ENCODE assay signal across 8 cellular contexts in the genomic region with DNA sequence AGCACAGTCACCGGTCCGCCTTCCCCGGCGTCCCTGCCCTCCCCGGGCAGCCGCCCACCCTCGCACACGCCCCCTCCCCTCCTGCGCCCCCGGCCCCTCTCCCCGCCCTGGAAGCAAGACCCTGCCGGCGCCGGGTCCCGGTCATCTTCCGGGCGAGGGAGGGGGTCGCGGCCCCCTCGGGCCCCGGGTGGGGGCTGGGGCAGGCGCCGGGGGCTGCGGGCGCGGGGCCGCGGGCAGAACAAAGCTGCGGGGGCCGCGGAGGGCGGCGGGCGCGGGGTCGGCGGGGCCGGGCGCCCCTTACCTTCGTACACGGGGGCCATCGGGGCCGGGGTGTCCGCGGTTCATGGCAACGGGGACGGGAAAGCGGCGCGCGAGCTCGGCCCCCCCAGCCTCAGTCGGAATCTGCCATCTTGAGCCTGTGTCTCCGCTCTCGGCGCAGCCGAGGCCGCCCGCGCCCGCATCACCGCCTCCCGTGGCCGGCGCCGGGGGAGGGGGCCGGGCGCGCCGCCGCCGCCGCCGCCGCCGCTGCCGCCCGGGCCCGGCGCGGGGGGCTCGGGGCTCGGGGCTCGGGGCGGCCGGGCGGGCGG. TPM values are rescaled to one million over a fixed set of nuclear protein-coding genes. Genes with fewer than 3 reads are reported as not detected.
A peak's percentile ranks its signal among the peaks of the same experiment; 100 is the strongest.
DNase-seq lines count a peak whose midpoint lies in the region; ATAC-seq and TF ChIP-seq lines count a peak whose summit lies in the region.

No MANE protein-coding gene starts in this region.

- H3K36me3 Mint-ChIP-seq in T-helper 1 cell treated with Interleukin-12 subunit alpha and Interleukin-12 subunit beta and Interleukin-4 antibody, amounts not matched to agents 30 μg/mL and 1 μg/mL, for 36 hours (ENCODE audit: low read depth): peaks cover 6% of the 10 kb centered on the region

- no peaks in the 10 kb centered on the region for H3K9me3 Mint-ChIP-seq in T-helper 1 cell treated with Interleukin-12 subunit alpha and Interleukin-12 subunit beta and Interleukin-4 antibody, amounts not matched to agents 30 μg/mL and 1 μg/mL, for 36 hours

- peaks cover 42% of the 10 kb centered on the region for H3K4me1 Mint-ChIP-seq in T-helper 1 cell treated with Interleukin-12 subunit alpha and Interleukin-12 subunit beta and Interleukin-4 antibody, amounts not matched to agents 30 μg/mL and 1 μg/mL, for 36 hours (ENCODE audit: low read depth)

- H3K36me3 ChIP-seq in breast epithelium: no peaks in the 10 kb centered on the region

- peak overlapping the region; percentile 84 to 89 (median 84) for H3K4me3 ChIP-seq in breast epithelium

- H3K27me3 Mint-ChIP-seq in T-helper 1 cell treated with Interleukin-12 subunit alpha and Interleukin-12 subunit beta and Interleukin-4 antibody, amounts not matched to agents 30 μg/mL and 1 μg/mL, for 36 hours (ENCODE audit: low read depth): peaks cover 26% of the 10 kb centered on the region

- H3K27ac Mint-ChIP-seq in T-helper 1 cell treated with Interleukin-12 subunit alpha and Interleukin-12 subunit beta and Interleukin-4 antibody, amounts not matched to agents 30 μg/mL and 1 μg/mL, for 36 hours: peak overlapping the region; percentile 97

- ATAC-seq in HG03025 (IDR thresholded peaks at IDR 0.05; ENCODE audit: low FRiP score, unreplicated experiment): peak; percentile 5

- peak overlapping the region; percentile 99 for H3K4me3 Mint-ChIP-seq in T-helper 1 cell treated with Interleukin-12 subunit alpha and Interleukin-12 subunit beta and Interleukin-4 antibody, amounts not matched to agents 30 μg/mL and 1 μg/mL, for 36 hours

- no peaks in the 10 kb centered on the region for H3K27me3 ChIP-seq in breast epithelium

- intact Hi-C loops in breast epithelium (cut with DNase I; ENCODE audit: low total_unique reads): loop anchor here (1.0 kb wide), 1 partner anchor 127 kb away; no protein-coding TSS in a partner anchor

- peaks cover 0 to 7% of the 10 kb centered on the region in 2 donors for H3K4me1 ChIP-seq in breast epithelium

- TF ChIP-seq POLR2A in breast epithelium (IDR thresholded peaks at IDR 0.05): no peak

- no peaks in the 10 kb centered on the region for H3K9me3 ChIP-seq in breast epithelium

- peak; percentile 71 for DNase-seq in DMS 273 (lab: John Stamatoyannopoulos, UW; ENCODE audit: unreplicated experiment)
- no peak for DNase-seq in DMS 273 treated with DMSO at 0.1 percent for 48 hours (lab: John Stamatoyannopoulos, UW)
- DNase-seq in breast epithelium (ENCODE audit: low spot score in 2 of 2): no peak
- DNase-seq in kidney tubule cell (ENCODE audit: low spot score): peak; percentile 35
- peak; percentile 33 to 40 for DNase-seq in stimulated activated CD4-positive, alpha-beta T cell treated with anti-CD3 and anti-CD28 coated beads, Interleukin-4, amount 100 ng/mL, for 4 hours
- DNase-seq in cortex of kidney (lab: John Stamatoyannopoulos, UW): no peak

- peak overlapping the region; percentile 96 to 99 for H3K27ac ChIP-seq in breast epithelium

- TF ChIP-seq CTCF in breast epithelium (IDR thresholded peaks at IDR 0.05): no peak

RNA-seq across cellular contexts. Expression of a gene that starts 0.4 kb away (rescaled TPM):
- total RNA-seq in breast epithelium: 10 to 100 TPM; 26.4 to 31.8 (median 31.1) TPM

RNA-seq across cellular contexts. Expression of a gene that starts 51.7 kb away (rescaled TPM):
- total RNA-seq in breast epithelium: 10 to 100 TPM; 17.7 to 59.8 (median 17.9) TPM

Comparison
In these comparisons a context has a peak if more than half of its experiments do, and no peak if none do; other contexts are left out.
1. DNase-seq: peak in DMS 273 (single experiment), kidney tubule cell (single experiment) and stimulated activated CD4-positive, alpha-beta T cell treated with anti-CD3 and anti-CD28 coated beads, Interleukin-4, amount 100 ng/mL, for 4 hours (2 of 2); none in DMS 273 treated with DMSO at 0.1 percent for 48 hours (single experiment), breast epithelium (0 of 2) and cortex of kidney (single experiment).